In the genomic region with DNA sequence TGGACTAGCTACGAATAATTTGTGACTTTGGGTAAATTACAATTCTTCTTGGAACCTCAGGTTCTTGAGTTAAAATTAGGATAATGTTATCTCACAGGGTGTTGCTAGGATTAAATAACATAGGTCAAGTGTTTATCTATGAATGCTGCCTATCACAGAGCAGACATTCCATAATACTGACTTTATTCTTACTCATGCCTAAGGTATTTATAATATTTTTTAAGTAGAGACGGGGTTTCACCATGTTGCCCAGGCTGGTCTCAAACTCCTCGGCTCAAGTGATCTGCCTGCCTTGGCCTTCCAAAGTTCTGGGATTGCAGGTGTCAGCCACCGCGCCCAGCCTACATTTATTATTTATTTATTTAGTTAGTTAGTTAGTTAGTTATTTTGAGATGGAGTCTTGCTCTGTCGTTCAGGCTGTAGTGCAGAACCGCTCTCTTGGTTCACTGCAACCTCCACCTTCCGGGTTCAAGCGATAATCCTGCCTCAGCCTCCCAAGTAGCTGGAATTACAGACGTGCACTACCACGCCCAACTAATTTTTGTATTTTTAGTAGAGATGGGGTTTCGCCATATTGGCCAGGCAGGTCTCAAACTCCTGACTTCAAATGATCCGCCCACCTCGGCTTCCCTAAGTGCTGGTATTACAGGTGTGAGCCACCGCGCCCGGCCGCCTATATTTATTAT, we compare ENCODE assay signal across 6 cellular contexts. TPM values are rescaled to one million over a fixed set of nuclear protein-coding genes. Genes with fewer than 3 reads are reported as not detected.
DNase-seq lines count a peak whose midpoint lies in the region; ATAC-seq and TF ChIP-seq lines count a peak whose summit lies in the region.

No MANE protein-coding gene starts in this region.

- H3K36me3 Mint-ChIP-seq in brain = peaks cover 5% of the 10 kb centered on the region
- peaks cover 3% of the 10 kb centered on the region for H3K36me3 Mint-ChIP-seq in neural crest cell (ENCODE audit: low read depth)

- H3K27me3 Mint-ChIP-seq in brain (peaks cover 17% of the 10 kb centered on the region), neural crest cell (ENCODE audit: low read depth) (no peaks in the 10 kb centered on the region)

- H3K4me1 Mint-ChIP-seq in brain (peaks cover 74% of the 10 kb centered on the region), neural crest cell (peaks cover 45% of the 10 kb centered on the region)

- DNase-seq in HL-60 (ENCODE audit: low read depth in 1 of 2, low spot score in 1 of 2) (no peak), neural crest cell (ENCODE audit: low read depth, low spot score) (no peak), NOMO-1 treated with DMSO at 0.1 percent for 48 hours (lab: John Stamatoyannopoulos, UW; ENCODE audit: unreplicated experiment) (no peak), medulla oblongata (ENCODE audit: extremely low spot score) (no peak)

- TF ChIP-seq CTCF in HL-60 (IDR thresholded peaks at IDR 0.05; ENCODE audit: insufficient read depth, low read length) (no peak), brain (conservative IDR thresholded peaks at IDR 0.05) (no peak), neural crest cell (conservative IDR thresholded peaks at IDR 0.05) (no peak)

- H3K9me3 Mint-ChIP-seq in brain (peaks cover 0 to 2% (median 0%) of the 10 kb centered on the region in 5 experiments), neural crest cell (no peaks in the 10 kb centered on the region)

- H3K4me3 ChIP-seq in HL-60 (replicated peaks; ENCODE audit: insufficient read depth, low read length) = peak overlapping the region; percentile 92

- H3K27ac Mint-ChIP-seq in brain (peak overlapping the region; percentile 99 to 100 (median 99)), neural crest cell (ENCODE audit: unreplicated experiment) (peak overlapping the region; percentile 100)

- no peaks in the 10 kb centered on the region for H3K27me3 ChIP-seq in HL-60 (ENCODE audit: insufficient read depth, poor library complexity, severe bottlenecking)

- H3K27ac ChIP-seq in HL-60 (replicated peaks) = peak overlapping the region; percentile 90

- ATAC-seq in GM19463 (IDR thresholded peaks at IDR 0.05; ENCODE audit: unreplicated experiment) = no peak

- H3K4me3 Mint-ChIP-seq in brain = peak overlapping the region; percentile 91 to 99 (median 93)
- peak overlapping the region; percentile 96 for H3K4me3 Mint-ChIP-seq in neural crest cell

RNA-seq across cellular contexts. Expression of gene ZNF106, which starts 0.7 kb away (rescaled TPM):
- 19.3 TPM for polyA plus RNA-seq in brain (ENCODE audit: insufficient read depth, low read depth, low replicate concordance)
- total RNA-seq in neural crest cell = 61.3 and 69.6 TPM in 2 replicates

RNA-seq across cellular contexts. Expression of gene SNAP23, which starts 3.8 kb away (rescaled TPM):
- polyA plus RNA-seq in brain (ENCODE audit: insufficient read depth, low read depth, low replicate concordance) = 12.8 TPM
- total RNA-seq in neural crest cell = 54.8 and 59.2 TPM in 2 replicates

RNA-seq across cellular contexts. Expression of gene LRRC57, which starts 56.9 kb away (rescaled TPM):
- polyA plus RNA-seq in brain (ENCODE audit: insufficient read depth, low read depth, low replicate concordance) = 19.1 TPM
- 42.9 and 43.8 TPM in 2 replicates for total RNA-seq in neural crest cell

RNA-seq across cellular contexts. Expression of gene HAUS2, which starts 57.0 kb away (rescaled TPM):
- polyA plus RNA-seq in brain (ENCODE audit: insufficient read depth, low read depth, low replicate concordance) = 15.9 TPM
- total RNA-seq in neural crest cell = 34.7 and 36.5 TPM in 2 replicates
